8 cellular contexts compared by ENCODE assay signal in the genomic region with DNA sequence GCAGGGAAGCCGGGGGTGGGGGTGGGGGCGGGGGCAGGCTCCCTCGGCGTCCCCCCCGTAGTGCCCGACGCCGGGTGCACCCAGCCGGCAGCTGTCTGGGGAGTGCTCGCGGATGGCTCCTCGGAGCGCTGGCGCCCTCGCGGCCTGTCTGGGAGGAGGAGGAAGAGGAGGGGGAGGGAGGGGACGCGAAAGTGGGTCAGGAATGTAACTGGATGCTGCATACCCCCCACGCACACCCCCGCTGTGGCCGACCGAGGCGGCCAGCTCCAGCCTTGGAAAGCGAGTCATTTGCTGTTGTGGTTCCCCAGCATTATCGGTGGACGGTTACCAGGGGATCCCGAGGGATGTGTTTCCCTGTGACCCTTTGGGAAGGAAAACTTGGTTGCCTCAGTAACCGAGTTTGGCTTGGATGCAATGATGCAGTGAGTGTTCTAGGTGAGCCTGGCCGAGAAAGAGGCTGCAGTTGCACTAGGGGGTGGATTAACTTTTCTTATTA. TPM values are rescaled to one million over a fixed set of nuclear protein-coding genes. Genes with fewer than 3 reads are reported as not detected.
A peak's percentile ranks its signal among the peaks of the same experiment; 100 is the strongest.
DNase-seq lines count a peak whose midpoint lies in the region; ATAC-seq and TF ChIP-seq lines count a peak whose summit lies in the region.

No MANE protein-coding gene starts in this region.

- H3K27me3 Mint-ChIP-seq in CD8-positive, alpha-beta T cell (ENCODE audit: low read depth) = no peaks in the 10 kb centered on the region

- TF ChIP-seq CTCF in CD8-positive, alpha-beta T cell (IDR thresholded peaks at IDR 0.05) = no peak

- H3K27ac Mint-ChIP-seq in CD8-positive, alpha-beta T cell = peak overlapping the region; percentile 89

- H3K36me3 Mint-ChIP-seq in CD8-positive, alpha-beta T cell = no peaks in the 10 kb centered on the region

- intact Hi-C loops in CD8-positive, alpha-beta T cell (cut with DNase I, micrococcal nuclease) = loop anchor here (1.0 to 5.0 kb wide), 7 partner anchors 22 to 190 kb away; a partner anchor contains a TSS

- H3K9me3 ChIP-seq in CD8-positive, alpha-beta T cell (ENCODE audit: low read length) = no peaks in the 10 kb centered on the region
- no peaks in the 10 kb centered on the region for H3K9me3 ChIP-seq in muscle layer of duodenum (ENCODE audit: control insufficient read depth in 1 of 2, low read length in 2 of 2)

- H3K4me1 ChIP-seq in CD8-positive, alpha-beta T cell (ENCODE audit: insufficient read depth, low read length) = peaks cover 5% of the 10 kb centered on the region
- H3K4me1 ChIP-seq in muscle layer of duodenum (ENCODE audit: control insufficient read depth in 1 of 2, insufficient read depth in 2 of 2, low read length in 2 of 2) = peaks cover 4 to 9% of the 10 kb centered on the region in 2 donors

- H3K4me1 Mint-ChIP-seq in CD8-positive, alpha-beta T cell (ENCODE audit: low read depth) = peaks cover 16% of the 10 kb centered on the region

- DNase-seq in CD8-positive, alpha-beta T cell = peak in 4 of 7 experiments; percentile 8 to 51 (median 28)
- peak; percentile 9 for DNase-seq in activated CD4-positive, alpha-beta T cell treated with anti-CD3 and anti-CD28 coated beads, Interleukin-2, amount 50 U/mL, for 1 hour
- peak; percentile 57 for DNase-seq in fibroblast of peridontal ligament (ENCODE audit: extremely low read depth)
- DNase-seq in ureter (ENCODE audit: low spot score) = peak; percentile 63
- DNase-seq in NCI-H345 (lab: John Stamatoyannopoulos, UW) = no peak

- peak overlapping the region; percentile 8 for H3K4me3 ChIP-seq in CD8-positive, alpha-beta T cell (ENCODE audit: low read depth, low read length)
- peak overlapping the region; percentile 49 to 86 for H3K4me3 ChIP-seq in muscle layer of duodenum (ENCODE audit: low read depth in 1 of 2, low read length in 2 of 2)

- ATAC-seq in CD8-positive, alpha-beta T cell = peak; percentile 30
- ATAC-seq in HG02852 (IDR thresholded peaks at IDR 0.05; ENCODE audit: unreplicated experiment) (peak; percentile 4), HG02938 (IDR thresholded peaks at IDR 0.05; ENCODE audit: unreplicated experiment) (no peak)

- H3K27me3 ChIP-seq in CD8-positive, alpha-beta T cell (ENCODE audit: insufficient read depth, low read length) = no peaks in the 10 kb centered on the region
- no peaks in the 10 kb centered on the region for H3K27me3 ChIP-seq in muscle layer of duodenum (ENCODE audit: low read depth, low read length)

- no peaks in the 10 kb centered on the region for H3K9me3 Mint-ChIP-seq in CD8-positive, alpha-beta T cell

- peak overlapping the region; percentile 87 for H3K4me3 Mint-ChIP-seq in CD8-positive, alpha-beta T cell

- H3K36me3 ChIP-seq in CD8-positive, alpha-beta T cell (ENCODE audit: insufficient read depth, low read length) = no peaks in the 10 kb centered on the region
- no peaks in the 10 kb centered on the region for H3K36me3 ChIP-seq in muscle layer of duodenum (ENCODE audit: control insufficient read depth in 1 of 2, insufficient read depth in 2 of 2, low read length in 2 of 2)

- no peak overlapping the region for H3K27ac ChIP-seq in CD8-positive, alpha-beta T cell (ENCODE audit: low read depth, low read length)
- peak overlapping the region; percentile 25 for H3K27ac ChIP-seq in muscle layer of duodenum (ENCODE audit: low read length)

- POLR2A ChIA-PET in CD8-positive, alpha-beta T cell (lab: Charles Lee) = interaction anchor here (0.8 to 2.2 kb wide), 8 partner anchors 9 to 57 kb away, joined by 3 to 8 read pairs (median 4); no protein-coding TSS in a partner anchor

- CTCF ChIA-PET in CD8-positive, alpha-beta T cell (lab: Charles Lee) = interaction anchor here (1.3 kb wide), 1 partner anchor 35 kb away, joined by 5 read pairs; no protein-coding TSS in a partner anchor

RNA-seq across cellular contexts. Expression of a gene that starts 55.3 kb away (rescaled TPM):
- total RNA-seq in CD8-positive, alpha-beta T cell = 10 to 100 TPM; 47.1 to 52.4 TPM
- total RNA-seq in ureter = 74.6 TPM
